28 cellular contexts compared by ENCODE assay signal in genomic region chr18:79368681-79369080, GRCh38. TPM values are rescaled to one million over a fixed set of nuclear protein-coding genes. Genes with fewer than 3 reads are reported as not detected.
DNase-seq lines count a peak whose midpoint lies in the region; ATAC-seq and TF ChIP-seq lines count a peak whose summit lies in the region.
"Had no signal": no experiment of that assay in that cellular context is flagged by ENCODE, and none has a peak within 500 bp of the region (broad histone marks: within the 10 kb centered on the region; RNA-seq: fewer than 3 reads in every experiment).

No MANE protein-coding gene starts in this region.

- peaks cover 11 to 25% (median 13%) of the 10 kb centered on the region in 6 donors for H3K4me1 ChIP-seq in spleen
- H3K4me1 ChIP-seq: A549, foreskin keratinocyte, prostate gland had no signal

- 14 to 36% (median 18%) methylated on average over 15 of the region's 15 CpGs for WGBS in spleen, 5 donors

- peak overlapping the region; percentile 32 for H3K27ac ChIP-seq in KOPT-K1 (ENCODE audit: low read depth, low read length, poor library complexity, severe bottlenecking)
- H3K27ac ChIP-seq in spleen: peak overlapping the region in 1 of 8 donors; percentile 18
- H3K27ac ChIP-seq: A549, epithelial cell of prostate, foreskin keratinocyte, HL-60, prostate gland had no signal

- peak; percentile 48 to 53 for ATAC-seq in activated T-cell treated with anti-CD3 and anti-CD28 coated beads, Interleukin-2, amount 50 U/mL, for 4 hours
- ATAC-seq: A549, foreskin keratinocyte, HCT116 had no signal

- no peak overlapping the region for H3K27ac Mint-ChIP-seq in activated T-cell treated with anti-CD3 and anti-CD28 coated beads, Interleukin-2, amount 50 U/mL, for 24 hours
- H3K27ac Mint-ChIP-seq: activated T-cell treated with anti-CD3 and anti-CD28 coated beads, Interleukin-2, amount 50 U/mL, for 72 hours; IgD-negative memory B cell; nephron had no signal

- no peak for DNase-seq in activated T-cell treated with anti-CD3 and anti-CD28 coated beads, Interleukin-2, amount 50 U/mL, for 4 hours
- no peak for DNase-seq in activated T-cell treated with anti-CD3 and anti-CD28 coated beads, Interleukin-2, amount 50 U/mL, for 24 hours
- DNase-seq in dermis blood vessel endothelial cell (peak; percentile 60), spleen (peak; percentile 81), NCI-H345 (lab: John Stamatoyannopoulos, UW) (no peak), AG08396 (ENCODE audit: low spot score) (no peak), HPDE6-E6E7 (ENCODE audit: extremely low spot score) (no peak)
- DNase-seq: activated CD4-positive, alpha-beta T cell treated with anti-CD3 and anti-CD28 coated beads, Interleukin-2, amount 50 U/mL, for 48 hours; activated T-cell treated with anti-CD3 and anti-CD28 coated beads, Interleukin-2, amount 50 U/mL, for 72 hours; foreskin keratinocyte; hippocampal formation; islet precursor cell; mesenchymal stem cell; MV-4-11; NCI-H2029; NCI-H524 treated with DMSO at 0.1 percent for 48 hours; small intestine; stimulated activated CD4-positive, alpha-beta T cell treated with anti-CD3 and anti-CD28 coated beads, Interleukin-4, amount 100 ng/mL, for 1 hour; SW 1271 had no signal

- H3K27me3 ChIP-seq in spleen (replicated peaks in 1 of 7): no peaks in the 10 kb centered on the region
- H3K27me3 ChIP-seq: foreskin keratinocyte had no signal

- intact Hi-C loops in spleen (cut with DNase I; ENCODE audit: low total_unique reads): no loop called here

- H3K36me3 Mint-ChIP-seq in activated T-cell treated with anti-CD3 and anti-CD28 coated beads, Interleukin-2, amount 50 U/mL, for 4 hours (ENCODE audit: insufficient read depth): peaks cover 17% of the 10 kb centered on the region
- peaks cover 44% of the 10 kb centered on the region for H3K36me3 Mint-ChIP-seq in activated T-cell treated with anti-CD3 and anti-CD28 coated beads, Interleukin-2, amount 50 U/mL, for 24 hours (ENCODE audit: low read depth)

- no peaks in the 10 kb centered on the region for H3K9me3 Mint-ChIP-seq in activated T-cell treated with anti-CD3 and anti-CD28 coated beads, Interleukin-2, amount 50 U/mL, for 4 hours
- H3K9me3 Mint-ChIP-seq in activated T-cell treated with anti-CD3 and anti-CD28 coated beads, Interleukin-2, amount 50 U/mL, for 24 hours: no peaks in the 10 kb centered on the region
- H3K9me3 Mint-ChIP-seq: activated T-cell treated with anti-CD3 and anti-CD28 coated beads, Interleukin-2, amount 50 U/mL, for 72 hours; nephron had no signal

- H3K9me3 ChIP-seq in KOPT-K1 (ENCODE audit: insufficient read depth, low read length, poor library complexity, severe bottlenecking) (no peaks in the 10 kb centered on the region), spleen (no peaks in the 10 kb centered on the region)
- H3K9me3 ChIP-seq: A549, prostate gland had no signal

- H3K36me3 ChIP-seq in KOPT-K1 (ENCODE audit: insufficient read depth, low read length) (peaks cover 12% of the 10 kb centered on the region; the same call in 1 of the 2 replicates), spleen (peaks cover 0 to 55% (median under 1%) of the 10 kb centered on the region in 6 donors)

- no peak overlapping the region for H3K4me3 Mint-ChIP-seq in activated T-cell treated with anti-CD3 and anti-CD28 coated beads, Interleukin-2, amount 50 U/mL, for 4 hours
- no peak overlapping the region for H3K4me3 Mint-ChIP-seq in activated T-cell treated with anti-CD3 and anti-CD28 coated beads, Interleukin-2, amount 50 U/mL, for 24 hours
- H3K4me3 Mint-ChIP-seq: activated T-cell treated with anti-CD3 and anti-CD28 coated beads, Interleukin-2, amount 50 U/mL, for 72 hours; brain; IgD-negative memory B cell; nephron had no signal

- no peak for TF ChIP-seq POLR2A in spleen (IDR thresholded peaks at IDR 0.05)

- no peaks in the 10 kb centered on the region for H3K27me3 Mint-ChIP-seq in activated T-cell treated with anti-CD3 and anti-CD28 coated beads, Interleukin-2, amount 50 U/mL, for 4 hours (ENCODE audit: low read depth)
- H3K27me3 Mint-ChIP-seq in activated T-cell treated with anti-CD3 and anti-CD28 coated beads, Interleukin-2, amount 50 U/mL, for 24 hours: no peaks in the 10 kb centered on the region
- H3K27me3 Mint-ChIP-seq: brain, IgD-negative memory B cell had no signal

- TF ChIP-seq CTCF in spleen (IDR thresholded peaks at IDR 0.05 in 8 of 11, conservative IDR thresholded peaks at IDR 0.05 in 3 of 11): no peak

- no peak overlapping the region for H3K4me3 ChIP-seq in spleen
- H3K4me3 ChIP-seq: A549, prostate gland had no signal

- H3K4me1 Mint-ChIP-seq in activated T-cell treated with anti-CD3 and anti-CD28 coated beads, Interleukin-2, amount 50 U/mL, for 4 hours (ENCODE audit: low read depth): peaks cover 35% of the 10 kb centered on the region
- H3K4me1 Mint-ChIP-seq in activated T-cell treated with anti-CD3 and anti-CD28 coated beads, Interleukin-2, amount 50 U/mL, for 24 hours (ENCODE audit: low read depth): peaks cover 32% of the 10 kb centered on the region

RNA-seq across cellular contexts. Expression of gene NFATC1, which starts 27.0 kb away (rescaled TPM):
- total RNA-seq in activated T-cell treated with anti-CD3 and anti-CD28 coated beads, Interleukin-2, amount 50 U/mL, for 4 hours: 10 to 100 TPM; 62.7 to 80.8 (median 75.2) TPM
- total RNA-seq in dermis blood vessel endothelial cell: 17.0 and 19.3 TPM in 2 replicates
- total RNA-seq in spleen: 10 to 100 TPM; 38.6 to 64.9 (median 56.1) TPM
- 10 to 100 TPM; 20.7 to 36.4 (median 30.0) TPM for polyA plus RNA-seq in spleen

Comparison
In these comparisons a context has a peak if more than half of its experiments do, and no peak if none do; other contexts are left out.
1. DNase-seq: peak in dermis blood vessel endothelial cell (single experiment) and spleen (single experiment); none in activated T-cell treated with anti-CD3 and anti-CD28 coated beads, Interleukin-2, amount 50 U/mL, for 4 hours (single experiment), activated T-cell treated with anti-CD3 and anti-CD28 coated beads, Interleukin-2, amount 50 U/mL, for 24 hours (single experiment), NCI-H345 (single experiment), AG08396 (single experiment) and HPDE6-E6E7 (single experiment).